Comparison of ENCODE assay signal across 15 cellular contexts in the genomic region with DNA sequence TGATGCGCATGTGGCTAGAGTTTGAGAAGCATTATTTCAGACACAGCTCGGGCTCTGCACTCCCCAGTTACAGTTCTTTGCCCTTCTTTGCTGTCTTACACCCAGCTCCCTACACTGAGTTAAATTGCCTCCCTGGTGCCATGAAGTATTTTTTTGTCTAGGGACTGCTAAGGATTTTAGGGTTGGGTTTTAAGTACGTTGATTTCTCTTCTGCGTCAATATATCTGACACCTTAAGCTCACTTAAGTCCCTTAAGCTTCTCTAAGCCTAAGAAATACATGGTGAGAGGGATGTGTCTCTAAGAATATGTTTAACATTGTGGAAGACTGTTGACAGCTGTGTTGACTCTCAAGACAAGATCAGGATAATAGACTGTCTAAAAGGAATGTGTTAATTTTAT.
DNase-seq lines count a peak whose midpoint lies in the region; ATAC-seq and TF ChIP-seq lines count a peak whose summit lies in the region.
"Had no signal": no experiment of that assay in that cellular context is flagged by ENCODE, and none has a peak within 500 bp of the region (broad histone marks: within the 10 kb centered on the region; RNA-seq: fewer than 3 reads in every experiment).

No MANE protein-coding gene starts in this region.

- POLR2A ChIA-PET in IMR-90 (lab: Charles Lee; ENCODE audit: unreplicated experiment) = no interaction called here

- H2AK5ac ChIP-seq in IMR-90 (ENCODE audit: low read depth, low read length) = no peak overlapping the region

- dilution Hi-C loops in IMR-90 (cut with HindIII; ENCODE audit: low sequenced_read_pairs, unreplicated experiment) = no loop called here

- H2BK20ac ChIP-seq in IMR-90 (ENCODE audit: low read depth, low read length) = no peak overlapping the region

- 0 out of 2 replicates have a peak overlapping the region, but pooled peaks have one; percentile 64 for H3K14ac ChIP-seq in IMR-90 (replicated peaks; ENCODE audit: low read depth, low read length)

- no peak overlapping the region for H3K4me3 ChIP-seq in IMR-90 (ENCODE audit: insufficient read depth, low read depth, low read length)
- no peak overlapping the region for H3K4me3 ChIP-seq in fibroblast of villous mesenchyme (ENCODE audit: low read depth, low read length)
- H3K4me3 ChIP-seq in smooth muscle cell = no peak overlapping the region
- H3K4me3 ChIP-seq: A549, GM23338, HAP-1 had no signal

- H3K27ac ChIP-seq in IMR-90 (ENCODE audit: insufficient read depth, low read length) (no peak overlapping the region), smooth muscle cell (ENCODE audit: low read depth) (no peak overlapping the region)
- H3K27ac ChIP-seq: A549, C4-2B had no signal

- H2AK9ac ChIP-seq in IMR-90 (replicated peaks; ENCODE audit: low read depth, low read length, poor library complexity) = peak overlapping the region; percentile 34

- in situ Hi-C loops in IMR-90 (cut with MboI; ENCODE audit: low sequenced_read_pairs) = no loop called here

- H4K91ac ChIP-seq in IMR-90 (ENCODE audit: insufficient read depth, low read depth, low read length) = no peak overlapping the region

- intact Hi-C loops in IMR-90 (cut with micrococcal nuclease) = no loop called here

- H3K9me1 ChIP-seq in IMR-90 (ENCODE audit: insufficient read depth, low read length) = peaks cover 13% of the 10 kb centered on the region

- H2BK5ac ChIP-seq in IMR-90 (ENCODE audit: low read depth, low read length, poor library complexity, severe bottlenecking) = no peak overlapping the region

- no peak overlapping the region for H2BK120ac ChIP-seq in IMR-90 (ENCODE audit: low read depth, low read length)

- H4K20me1 ChIP-seq in IMR-90 (ENCODE audit: insufficient read depth, low read length) (peaks cover 20% of the 10 kb centered on the region; the same call in 1 of the 2 replicates), smooth muscle cell (ENCODE audit: low read depth) (peaks cover 94% of the 10 kb centered on the region)

- H3K23ac ChIP-seq in IMR-90 (ENCODE audit: low read depth, low read length) = peak overlapping the region; percentile 66; the same call in 1 of the 2 replicates

- H2AFZ ChIP-seq in IMR-90 (replicated peaks; ENCODE audit: low read length, poor library complexity) (no peak overlapping the region), smooth muscle cell (ENCODE audit: low read depth) (no peak overlapping the region)
- H2AFZ ChIP-seq: GM23338 had no signal

- no peak overlapping the region for H4K5ac ChIP-seq in IMR-90 (ENCODE audit: low read depth, low read length)

- H3K79me1 ChIP-seq in IMR-90 (ENCODE audit: low read depth in 1 of 2, low read length in 2 of 2) = peaks cover 29 to 67% of the 10 kb centered on the region in 2 experiments

- no TSS peak for BruUV-seq in IMR-90 (replicated peaks; lab: Mats Ljungman, UMichigan)

- H4K8ac ChIP-seq in IMR-90 (ENCODE audit: low read depth in 2 of 2, low read length in 2 of 2) = no peak overlapping the region

- CTCF ChIA-PET in IMR-90 (lab: Yijun Ruan, JAX) = no interaction called here

- no peak for ATAC-seq in IMR-90 (ENCODE audit: low read depth)
- no peak for ATAC-seq in HG03139 (IDR thresholded peaks at IDR 0.05; ENCODE audit: unreplicated experiment)
- ATAC-seq: A549, GM23338, HepG2 had no signal

- DNase-seq in IMR-90 (no peak), NCI-H82 treated with DMSO at 0.1 percent for 48 hours (lab: John Stamatoyannopoulos, UW; ENCODE audit: unreplicated experiment) (peak; percentile 89), fibroblast of villous mesenchyme (ENCODE audit: low read depth) (peak; percentile 33), smooth muscle cell (lab: John Stamatoyannopoulos, UW; ENCODE audit: unreplicated experiment) (no peak), DMS53 (lab: John Stamatoyannopoulos, UW) (no peak), dedifferentiated amniotic fluid mesenchymal stem cell (ENCODE audit: extremely low spot score) (no peak)
- DNase-seq: BE2C; CD4-positive, alpha-beta memory T cell; GF-D8 had no signal

- H3K4ac ChIP-seq in IMR-90 (ENCODE audit: low read depth, low read length) = no peak overlapping the region

- H3K27me3 ChIP-seq in IMR-90 (ENCODE audit: control insufficient read depth, insufficient read depth, low read length) = no peaks in the 10 kb centered on the region
- no peaks in the 10 kb centered on the region for H3K27me3 ChIP-seq in smooth muscle cell (ENCODE audit: low read depth)
- H3K27me3 ChIP-seq: BE2C had no signal

- no peak overlapping the region for H3K9ac ChIP-seq in IMR-90 (ENCODE audit: low read depth, low read length)
- no peak overlapping the region for H3K9ac ChIP-seq in smooth muscle cell (ENCODE audit: low read depth)

- TF ChIP-seq POLR2A in IMR-90 (IDR thresholded peaks at IDR 0.05; ENCODE audit: low read depth, low read length) = no peak

- TF ChIP-seq RAD21 in IMR-90 (IDR thresholded peaks at IDR 0.05; ENCODE audit: low read length) = no peak

- TF ChIP-seq CTCF in IMR-90 (conservative IDR thresholded peaks at IDR 0.05; ENCODE audit: low read depth, low read length) (no peak), fibroblast of villous mesenchyme (IDR thresholded peaks at IDR 0.05; ENCODE audit: insufficient read depth, low read depth, low read length) (no peak), smooth muscle cell (IDR thresholded peaks at IDR 0.05; ENCODE audit: borderline replicate concordance, insufficient read depth, poor library complexity, severe bottlenecking) (no peak)

- H3K9me3 ChIP-seq in IMR-90 (ENCODE audit: control insufficient read depth, insufficient read depth, low read length) = no peaks in the 10 kb centered on the region
- no peaks in the 10 kb centered on the region for H3K9me3 ChIP-seq in smooth muscle cell (replicated peaks; ENCODE audit: low read depth)
- H3K9me3 ChIP-seq: A549, BE2C, HAP-1 had no signal

- H3K36me3 ChIP-seq in IMR-90 (ENCODE audit: control insufficient read depth, insufficient read depth, low read length) = no peaks in the 10 kb centered on the region
- H3K36me3 ChIP-seq in smooth muscle cell (ENCODE audit: low read depth) = no peaks in the 10 kb centered on the region
- H3K36me3 ChIP-seq: BE2C, HAP-1 had no signal

- peaks cover 2% of the 10 kb centered on the region; the same call in 1 of the 2 replicates for H3K4me1 ChIP-seq in IMR-90 (ENCODE audit: control insufficient read depth, insufficient read depth, low read length)
- H3K4me1 ChIP-seq in smooth muscle cell (ENCODE audit: low read depth) = peaks cover 19% of the 10 kb centered on the region
- H3K4me1 ChIP-seq: HAP-1 had no signal

- WGBS in IMR-90 (ENCODE audit: extremely low coverage in 2 of 2, insufficient read length in 1 of 2), 2 experiments = no CpG with 5 or more reads among the region's 4 CpGs
- WGBS in smooth muscle cell (ENCODE audit: low lambda C conversion rate) = 52% methylated on average over 4 of the region's 4 CpGs

- H3F3A ChIP-seq in smooth muscle cell (ENCODE audit: low read depth) = no peaks in the 10 kb centered on the region

- no peak overlapping the region for H3K56ac ChIP-seq in IMR-90 (ENCODE audit: extremely low read depth, insufficient read depth, low read length)

- no peak overlapping the region for H2BK15ac ChIP-seq in IMR-90 (ENCODE audit: low read depth, low read length)

- H3K18ac ChIP-seq in IMR-90 (ENCODE audit: low read depth, low read length) = no peak overlapping the region

- peaks cover 20% of the 10 kb centered on the region for H3K79me2 ChIP-seq in smooth muscle cell (ENCODE audit: low read depth)

- H3K4me2 ChIP-seq in IMR-90 (ENCODE audit: low read depth, low read length) (no peak overlapping the region), smooth muscle cell (peak overlapping the region; percentile 27)
- H3K4me2 ChIP-seq: A549, GM23338 had no signal

TF ChIP-seq in IMR-90, 13 proteins besides CTCF, POLR2A, EP300 and RAD21:
- TF ChIP-seq RCOR1 (IDR thresholded peaks at IDR 0.05; ENCODE audit: insufficient replicate concordance, low read length) (no peak), CHD1 (IDR thresholded peaks at IDR 0.05; ENCODE audit: low read depth, low read length) (no peak), FOS (IDR thresholded peaks at IDR 0.05; ENCODE audit: low read depth, low read length) (no peak), SMC3 (IDR thresholded peaks at IDR 0.05; ENCODE audit: low read depth, low read length) (no peak), USF2 (IDR thresholded peaks at IDR 0.05; ENCODE audit: low read depth, low read length) (no peak), ELK1 (IDR thresholded peaks at IDR 0.05; ENCODE audit: borderline replicate concordance, low read depth, low read length) (no peak), MAFK (IDR thresholded peaks at IDR 0.05; ENCODE audit: low read depth, low read length) (no peak)

Comparison
In these comparisons a context has a peak if more than half of its experiments do, and no peak if none do; other contexts are left out.
1. DNase-seq: peak in NCI-H82 treated with DMSO at 0.1 percent for 48 hours (single experiment) and fibroblast of villous mesenchyme (single experiment); none in IMR-90 (single experiment), smooth muscle cell (single experiment), DMS53 (single experiment) and dedifferentiated amniotic fluid mesenchymal stem cell (single experiment).